17 cellular contexts compared by ENCODE assay signal in genomic region chr4:84877051-84877833, GRCh38.
DNase-seq lines count a peak whose midpoint lies in the region; ATAC-seq and TF ChIP-seq lines count a peak whose summit lies in the region.
"Had no signal": no experiment of that assay in that cellular context is flagged by ENCODE, and none has a peak within 500 bp of the region (broad histone marks: within the 10 kb centered on the region; RNA-seq: fewer than 3 reads in every experiment).

No MANE protein-coding gene starts in this region.

- no peak overlapping the region for H3K27ac ChIP-seq in WERI-Rb-1
- H3K27ac ChIP-seq in smooth muscle cell (ENCODE audit: low read depth), result peak overlapping the region; percentile 95
- H3K27ac ChIP-seq: left ventricle myocardium inferior, transverse colon had no signal

- H4K20me1 ChIP-seq in smooth muscle cell (ENCODE audit: low read depth), result no peaks in the 10 kb centered on the region

- ATAC-seq in GM19035 (IDR thresholded peaks at IDR 0.05; ENCODE audit: unreplicated experiment) (no peak), HG03565 (IDR thresholded peaks at IDR 0.05; ENCODE audit: unreplicated experiment) (no peak), GM18520 (IDR thresholded peaks at IDR 0.05; ENCODE audit: unreplicated experiment) (no peak)
- ATAC-seq: activated CD4-positive, alpha-beta T cell treated with anti-CD3 and anti-CD28 coated beads for 36 hours; natural killer cell treated with Interleukin-12 subunit alpha and Interleukin-12 subunit beta and Interleukin-15 and Interleukin-18, amount 100 ng/mL, for 72 hours had no signal

- H3K9ac ChIP-seq in smooth muscle cell (ENCODE audit: low read depth), result peak overlapping the region; percentile 71

- no peaks in the 10 kb centered on the region for H3K27me3 ChIP-seq in WERI-Rb-1 (ENCODE audit: insufficient read depth, low read depth, severe bottlenecking)
- no peaks in the 10 kb centered on the region for H3K27me3 ChIP-seq in smooth muscle cell (ENCODE audit: low read depth)
- H3K27me3 ChIP-seq: transverse colon had no signal

- no peak overlapping the region for H2AFZ ChIP-seq in smooth muscle cell (ENCODE audit: low read depth)

- H3F3A ChIP-seq in smooth muscle cell (ENCODE audit: low read depth), result peaks cover 10% of the 10 kb centered on the region

- peak overlapping the region; percentile 36 for H3K4me2 ChIP-seq in smooth muscle cell

- peaks cover 27% of the 10 kb centered on the region for H3K79me2 ChIP-seq in smooth muscle cell (ENCODE audit: low read depth)

- peak; percentile 46 for DNase-seq in HCEC 1CT
- DNase-seq in WERI-Rb-1, result peak; percentile 22
- peak; percentile 67 for DNase-seq in fibroblast of villous mesenchyme (ENCODE audit: low read depth)
- DNase-seq in smooth muscle cell (lab: John Stamatoyannopoulos, UW; ENCODE audit: unreplicated experiment), result no peak
- no peak for DNase-seq in NCI-H1417 treated with DMSO at 0.1 percent for 48 hours (lab: John Stamatoyannopoulos, UW)
- DNase-seq: activated CD4-positive, alpha-beta T cell treated with anti-CD3 and anti-CD28 coated beads for 36 hours; CD4-positive, CD25-positive, alpha-beta regulatory T cell; central memory CD4-positive, alpha-beta T cell; left ventricle myocardium inferior; NCI-H1417; NCI-H524; stimulated activated CD4-positive, alpha-beta T cell treated with anti-CD3 and anti-CD28 coated beads, Interleukin-2, amount 100 ng/mL, for 48 hours; transverse colon had no signal

- H3K36me3 ChIP-seq in WERI-Rb-1, result no peaks in the 10 kb centered on the region
- H3K36me3 ChIP-seq in smooth muscle cell (ENCODE audit: low read depth), result no peaks in the 10 kb centered on the region
- H3K36me3 ChIP-seq: transverse colon had no signal

- H3K4me3 ChIP-seq in WERI-Rb-1 (ENCODE audit: low read depth, low read length) (no peak overlapping the region), fibroblast of villous mesenchyme (ENCODE audit: low read depth, low read length) (no peak overlapping the region), smooth muscle cell (no peak overlapping the region)
- H3K4me3 ChIP-seq: left ventricle myocardium inferior, transverse colon had no signal

- no peaks in the 10 kb centered on the region for H3K4me1 ChIP-seq in smooth muscle cell (ENCODE audit: low read depth)
- H3K4me1 ChIP-seq: left ventricle myocardium inferior, transverse colon had no signal

- WGBS in smooth muscle cell (ENCODE audit: low lambda C conversion rate), result 45% methylated on average over 5 of the region's 5 CpGs

- TF ChIP-seq CTCF in WERI-Rb-1 (IDR thresholded peaks at IDR 0.05; ENCODE audit: low read depth, low read length) (no peak), fibroblast of villous mesenchyme (IDR thresholded peaks at IDR 0.05; ENCODE audit: insufficient read depth, low read depth, low read length) (no peak), smooth muscle cell (IDR thresholded peaks at IDR 0.05; ENCODE audit: borderline replicate concordance, insufficient read depth, poor library complexity, severe bottlenecking) (no peak)

- H3K9me3 ChIP-seq in WERI-Rb-1 (ENCODE audit: severe bottlenecking) (no peaks in the 10 kb centered on the region), smooth muscle cell (replicated peaks; ENCODE audit: low read depth) (no peaks in the 10 kb centered on the region)
- H3K9me3 ChIP-seq: left ventricle myocardium inferior, transverse colon had no signal

Comparison
In these comparisons a context has a peak if more than half of its experiments do, and no peak if none do; other contexts are left out.
1. DNase-seq: peak in HCEC 1CT (single experiment), WERI-Rb-1 (single experiment) and fibroblast of villous mesenchyme (single experiment); none in smooth muscle cell (single experiment) and NCI-H1417 treated with DMSO at 0.1 percent for 48 hours (single experiment).